ENCODE assay signal across 9 cellular contexts in the genomic region with DNA sequence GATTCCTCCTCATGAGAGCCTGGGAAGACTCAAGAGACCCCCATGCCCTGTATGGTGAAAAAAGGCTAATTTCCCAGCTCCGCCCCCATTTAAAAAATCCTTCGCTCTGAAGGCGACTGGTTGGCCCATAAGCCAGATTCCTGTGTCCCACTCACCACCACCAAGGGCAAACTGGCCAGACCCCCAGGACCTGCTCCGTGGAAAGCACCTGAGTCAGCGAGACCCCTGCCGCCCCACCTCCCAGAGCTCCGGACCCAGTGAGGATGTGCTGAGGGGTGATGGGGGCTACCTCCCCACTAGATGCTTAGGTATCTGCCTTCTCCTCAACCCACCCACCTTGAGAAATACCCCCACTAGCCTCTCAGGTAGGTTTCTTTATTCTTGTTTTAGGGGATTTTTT. TPM values are rescaled to one million over a fixed set of nuclear protein-coding genes. Genes with fewer than 3 reads are reported as not detected.
"Had no signal": no experiment of that assay in that cellular context is flagged by ENCODE, and none has a peak within 500 bp of the region (broad histone marks: within the 10 kb centered on the region; RNA-seq: fewer than 3 reads in every experiment).

No MANE protein-coding gene starts in this region.

- H3K36me3 ChIP-seq: HAP-1 had no signal

- H3K4me1 Mint-ChIP-seq: IgD-negative memory B cell had no signal

- DNase-seq: GM23248, GOT3, H7, HFFc6 had no signal

- H3K36me3 Mint-ChIP-seq: IgD-negative memory B cell had no signal

- H3K4me3 Mint-ChIP-seq: HFFc6, IgD-negative memory B cell had no signal

- H3K27ac ChIP-seq: GM23248, HL-60 had no signal

- H3K9me3 ChIP-seq: HAP-1 had no signal

- H3K27ac Mint-ChIP-seq: HFFc6, IgD-negative memory B cell had no signal

- H3K4me3 ChIP-seq: GM23248, HAP-1 had no signal

- H3K4me1 ChIP-seq: HAP-1 had no signal

- ATAC-seq: HCT116, HepG2 had no signal

RNA-seq across cellular contexts. Expression of gene RBFOX3, which starts 42.2 kb away (rescaled TPM):
- total RNA-seq: GM23248, HepG2, HFFc6 had no signal
- polyA plus RNA-seq: GM23248, HepG2, IgD-negative memory B cell had no signal
